ENCODE assay signal across 25 cellular contexts in genomic region chr5:116646611-116647289, GRCh38.
A peak's percentile ranks its signal among the peaks of the same experiment; 100 is the strongest.
DNase-seq lines count a peak whose midpoint lies in the region; ATAC-seq and FAIRE-seq lines count a peak whose summit lies in the region.
"Had no signal": no experiment of that assay in that cellular context is flagged by ENCODE, and none has a peak within 500 bp of the region (broad histone marks: within the 10 kb centered on the region; RNA-seq: fewer than 3 reads in every experiment).

No MANE protein-coding gene starts in this region.

- H4K8ac ChIP-seq in neuronal stem cell (ENCODE audit: low read depth, low read length) = no peak overlapping the region

- no peak overlapping the region for H2BK12ac ChIP-seq in neuronal stem cell (ENCODE audit: low read length)

- H2BK120ac ChIP-seq in neuronal stem cell (ENCODE audit: low read depth, low read length) = no peak overlapping the region

- H3K79me1 ChIP-seq in neuronal stem cell (ENCODE audit: low read depth, low read length) = no peaks in the 10 kb centered on the region

- no peak overlapping the region for H2AFZ ChIP-seq in neuronal stem cell (ENCODE audit: low read length)

- H3K4ac ChIP-seq in neuronal stem cell (ENCODE audit: low read length) = no peak overlapping the region

- H2AK5ac ChIP-seq in neuronal stem cell (ENCODE audit: low read depth, low read length) = no peak overlapping the region

- H3K27me3 ChIP-seq in neuronal stem cell (ENCODE audit: control insufficient read depth in 3 of 3, insufficient read depth in 3 of 3, low read depth in 1 of 3, low read length in 3 of 3) = no peaks in the 10 kb centered on the region

- no peak overlapping the region for H3K23ac ChIP-seq in neuronal stem cell (ENCODE audit: low read depth, low read length, poor library complexity)

- ATAC-seq in esophagus mucosa = peak; percentile 87
- ATAC-seq in HG03460 (IDR thresholded peaks at IDR 0.05; ENCODE audit: unreplicated experiment) = no peak
- ATAC-seq: Panc1, SK-N-SH treated with all-trans-retinoic acid at 6 μM for 48 hours had no signal

- no CpG with 5 or more reads among the region's 10 CpGs for WGBS in neuronal stem cell (ENCODE audit: extremely low coverage in 2 of 2, insufficient read length in 2 of 2, insufficient replicate concordance in 1 of 2), 2 donors

- H3K18ac ChIP-seq in neuronal stem cell (ENCODE audit: low read length) = no peak overlapping the region

- H2BK5ac ChIP-seq in neuronal stem cell (ENCODE audit: low read length) = no peak overlapping the region

- H3K4me3 ChIP-seq in neuronal stem cell (ENCODE audit: low read length in 2 of 2) = peak overlapping the region in 1 of 2 donors; percentile 59
- H3K4me3 ChIP-seq: BLaER1 treated with 17β-estradiol and CSF1 and Interleukin-3, amounts not matched to agents 10 nM and 100 nM had no signal

- peak; percentile 1 for DNase-seq in NCI-H345 (lab: John Stamatoyannopoulos, UW)
- DNase-seq in NCI-H345 treated with DMSO at 0.1 percent for 48 hours (lab: John Stamatoyannopoulos, UW; ENCODE audit: unreplicated experiment) = no peak
- peak; percentile 63 for DNase-seq in NCI-H748 treated with DMSO at 0.1 percent for 48 hours (lab: John Stamatoyannopoulos, UW)
- DNase-seq in neuronal stem cell (ENCODE audit: low spot score) = no peak
- DNase-seq in RCC 7860 (ENCODE audit: low spot score) = no peak
- no peak for DNase-seq in NCI-H1694 (lab: John Stamatoyannopoulos, UW)
- DNase-seq: ACHN; CD4-positive, alpha-beta memory T cell; DMS153; IMR-90; NCI-H1105; NCI-H146; NCI-H2029 treated with DMSO at 0.1 percent for 48 hours; NCI-H226; NCI-H526; NK-92 treated with Interleukin-12 subunit alpha and Interleukin-12 subunit beta, amount 100 ng/mL, for 24 hours had no signal

- no peaks in the 10 kb centered on the region for H3K9me3 ChIP-seq in neuronal stem cell (replicated peaks in 1 of 2; ENCODE audit: control insufficient read depth in 2 of 2, insufficient read depth in 1 of 2, low read depth in 1 of 2, low read length in 2 of 2)
- H3K9me3 ChIP-seq: BLaER1 treated with 17β-estradiol and CSF1 and Interleukin-3, amounts not matched to agents 10 nM and 100 nM had no signal

- H4K91ac ChIP-seq in neuronal stem cell (ENCODE audit: low read depth, low read length, poor library complexity) = no peak overlapping the region

- H3K14ac ChIP-seq in neuronal stem cell (ENCODE audit: low read length) = no peak overlapping the region

- no peak for FAIRE-seq in RCC 7860 (lab: Jason Lieb, UNC)
- FAIRE-seq: GM18507, H54 had no signal

- H3K9ac ChIP-seq in neuronal stem cell (ENCODE audit: low read depth, low read length, poor library complexity) = peak overlapping the region; percentile 6
- H3K9ac ChIP-seq: BLaER1 treated with 17β-estradiol and CSF1 and Interleukin-3, amounts not matched to agents 10 nM and 100 nM; KMS-11 had no signal

- no peak overlapping the region for H2BK15ac ChIP-seq in neuronal stem cell (ENCODE audit: low read length)

- no peak overlapping the region for H3K4me2 ChIP-seq in neuronal stem cell (ENCODE audit: insufficient read depth, low read length, poor library complexity, severe bottlenecking)
- H3K4me2 ChIP-seq: BLaER1 treated with 17β-estradiol and CSF1 and Interleukin-3, amounts not matched to agents 10 nM and 100 nM; KMS-11 had no signal

- H3K27ac ChIP-seq in neuronal stem cell (replicated peaks; ENCODE audit: low read length) = no peak overlapping the region
- H3K27ac ChIP-seq: 22Rv1; BLaER1 treated with 17β-estradiol and CSF1 and Interleukin-3, amounts not matched to agents 10 nM and 100 nM; KMS-11 had no signal

- H3K4me1 ChIP-seq in neuronal stem cell (ENCODE audit: control insufficient read depth in 2 of 2, insufficient read depth in 1 of 2, low read depth in 1 of 2, low read length in 2 of 2) = peaks cover 6 to 8% of the 10 kb centered on the region in 2 donors
- H3K4me1 ChIP-seq: BLaER1 treated with 17β-estradiol and CSF1 and Interleukin-3, amounts not matched to agents 10 nM and 100 nM had no signal

- no peaks in the 10 kb centered on the region for H3K36me3 ChIP-seq in neuronal stem cell (replicated peaks in 1 of 2; ENCODE audit: control insufficient read depth in 2 of 2, insufficient read depth in 2 of 2, low read length in 2 of 2)
- H3K36me3 ChIP-seq: BLaER1 treated with 17β-estradiol and CSF1 and Interleukin-3, amounts not matched to agents 10 nM and 100 nM had no signal

Comparison
In these comparisons a context has a peak if more than half of its experiments do, and no peak if none do; other contexts are left out.
1. DNase-seq: peak in NCI-H345 (single experiment) and NCI-H748 treated with DMSO at 0.1 percent for 48 hours (single experiment); none in NCI-H345 treated with DMSO at 0.1 percent for 48 hours (single experiment), neuronal stem cell (single experiment), RCC 7860 (single experiment) and NCI-H1694 (single experiment).